Comparison of ENCODE assay signal across 9 cellular contexts in genomic region chr13:47794963-47795362, GRCh38.
DNase-seq lines count a peak whose midpoint lies in the region; ATAC-seq, FAIRE-seq and TF ChIP-seq lines count a peak whose summit lies in the region.
"Had no signal": no experiment of that assay in that cellular context is flagged by ENCODE, and none has a peak within 500 bp of the region (broad histone marks: within the 10 kb centered on the region; RNA-seq: fewer than 3 reads in every experiment).

No MANE protein-coding gene starts in this region.

- FAIRE-seq in K562 (lab: Jason Lieb, UNC), result no peak
- FAIRE-seq: islet of Langerhans had no signal

- no peaks in the 10 kb centered on the region for H3K9me1 ChIP-seq in K562 (ENCODE audit: control insufficient read depth, insufficient read depth, low read length)

- H3K4me1 ChIP-seq in KMS-11 (ENCODE audit: low read depth, poor library complexity, severe bottlenecking), result no peaks in the 10 kb centered on the region
- H3K4me1 ChIP-seq in K562 (replicated peaks in 1 of 2; ENCODE audit: control insufficient read depth in 2 of 2, insufficient read depth in 2 of 2, low read length in 2 of 2), result no peaks in the 10 kb centered on the region
- H3K4me1 ChIP-seq in mesenchymal stem cell (ENCODE audit: control insufficient read depth, insufficient read depth, low read depth, low read length), result no peaks in the 10 kb centered on the region
- H3K4me1 ChIP-seq in adrenal gland (replicated peaks in 1 of 2), result no peaks in the 10 kb centered on the region

- CTCF ChIA-PET in K562 (lab: Yijun Ruan, JAX; ENCODE audit: low intra/inter-chr PET ratio), result no interaction called here

- H2BK12ac ChIP-seq in mesenchymal stem cell (ENCODE audit: low read length in 2 of 2), result no peak overlapping the region

- no peak overlapping the region for H3K14ac ChIP-seq in mesenchymal stem cell (ENCODE audit: low read length in 2 of 2)

- H3K18ac ChIP-seq in mesenchymal stem cell (ENCODE audit: low read depth in 1 of 2, low read length in 2 of 2), result no peak overlapping the region

- no TSS peak for BruUV-seq in K562 (replicated peaks; lab: Mats Ljungman, UMichigan)

- no peak overlapping the region for H2AK5ac ChIP-seq in mesenchymal stem cell (ENCODE audit: low read length, severe bottlenecking)

- TF ChIP-seq CTCF in KMS-11 (conservative IDR thresholded peaks at IDR 0.05; ENCODE audit: low read depth, low read length), result peak; percentile 24; the same call in 1 of the 2 replicates
- peak; percentile 3 to 36 (median 18); a peak in 1 of 6 replicates for TF ChIP-seq CTCF in K562 (IDR thresholded peaks at IDR 0.05 in 2 of 3, conservative IDR thresholded peaks at IDR 0.05 in 1 of 3; ENCODE audit: insufficient read depth in 2 of 3, low read depth in 1 of 3, low read length in 3 of 3)
- TF ChIP-seq CTCF in adrenal gland (IDR thresholded peaks at IDR 0.05), result peak in 3 of 6 experiments; percentile 9 to 32 (median 24)

- no peak overlapping the region for H3K4ac ChIP-seq in mesenchymal stem cell (ENCODE audit: low read depth in 1 of 2, low read length in 2 of 2)

- H3K9me3 ChIP-seq in K562 (replicated peaks; ENCODE audit: control insufficient read depth, insufficient read depth, low read depth, low read length), result no peaks in the 10 kb centered on the region
- H3K9me3 ChIP-seq in mesenchymal stem cell (ENCODE audit: control insufficient read depth, low read length), result no peaks in the 10 kb centered on the region
- H3K9me3 ChIP-seq in adrenal gland (replicated peaks in 1 of 3), result no peaks in the 10 kb centered on the region

- no peaks in the 10 kb centered on the region for H3K79me1 ChIP-seq in mesenchymal stem cell (replicated peaks; ENCODE audit: low read length, poor library complexity, severe bottlenecking)

- H4K8ac ChIP-seq in mesenchymal stem cell (ENCODE audit: low read length), result no peak overlapping the region

- TF ChIP-seq POLR2A in K562 (conservative IDR thresholded peaks at IDR 0.05) (no peak), adrenal gland (IDR thresholded peaks at IDR 0.05) (no peak)

- H3K9ac ChIP-seq in KMS-11 (no peak overlapping the region), K562 (ENCODE audit: insufficient read depth in 1 of 2, low read depth in 2 of 2, low read length in 2 of 2) (no peak overlapping the region), mesenchymal stem cell (ENCODE audit: low read length) (no peak overlapping the region)

- ATAC-seq in K562 (no peak), GM21381 (IDR thresholded peaks at IDR 0.05; ENCODE audit: unreplicated experiment) (no peak)

- no peak overlapping the region for H3K4me3 ChIP-seq in KMS-11 (IDR thresholded peaks at IDR 0.05; ENCODE audit: insufficient read depth, low read depth, low read length)
- no peak overlapping the region for H3K4me3 ChIP-seq in K562
- H3K4me3 ChIP-seq in mesenchymal stem cell (ENCODE audit: insufficient read depth in 1 of 2, low read depth in 1 of 2, low read length in 2 of 2), result no peak overlapping the region
- H3K4me3 ChIP-seq in adrenal gland, result no peak overlapping the region

- H2BK120ac ChIP-seq in mesenchymal stem cell (ENCODE audit: low read depth, low read length), result no peak overlapping the region

- H3K27ac ChIP-seq in KMS-11 (no peak overlapping the region), K562 (ENCODE audit: extremely low read depth, low read depth, low read length) (no peak overlapping the region), mesenchymal stem cell (ENCODE audit: low read length, poor library complexity, severe bottlenecking) (no peak overlapping the region), adrenal gland (no peak overlapping the region)

- H3K27me3 ChIP-seq in KMS-11 (ENCODE audit: insufficient read depth, low read depth) (no peaks in the 10 kb centered on the region), K562 (ENCODE audit: control insufficient read depth in 2 of 2, insufficient read depth in 2 of 2, low read length in 2 of 2) (no peaks in the 10 kb centered on the region), mesenchymal stem cell (ENCODE audit: control insufficient read depth in 1 of 2, insufficient read depth in 1 of 2, low read length in 2 of 2) (no peaks in the 10 kb centered on the region), adrenal gland (no peaks in the 10 kb centered on the region)

- H3K4me2 ChIP-seq in KMS-11 (no peak overlapping the region), K562 (ENCODE audit: insufficient read depth, low read length) (no peak overlapping the region), mesenchymal stem cell (ENCODE audit: low read length, poor library complexity, severe bottlenecking) (no peak overlapping the region)

- intact Hi-C loops in K562 (cut with micrococcal nuclease), result no loop called here
- intact Hi-C loops in adrenal gland (cut with DNase I), result no loop called here

- H4K91ac ChIP-seq in mesenchymal stem cell (ENCODE audit: low read length), result no peak overlapping the region

- H2AFZ ChIP-seq in KMS-11 (ENCODE audit: low read depth) (no peak overlapping the region), K562 (ENCODE audit: low read depth, low read length) (no peak overlapping the region), mesenchymal stem cell (ENCODE audit: low read depth, low read length) (no peak overlapping the region)

- in situ Hi-C loops in K562 (cut with MboI), result no loop called here

- H3K23ac ChIP-seq in mesenchymal stem cell (ENCODE audit: low read length in 2 of 2), result no peak overlapping the region

- POLR2A ChIA-PET in K562 (lab: Yijun Ruan, JAX), result no interaction called here

- DNase-seq in ELR (ENCODE audit: low read depth), result peak; percentile 56
- DNase-seq in K562 (ENCODE audit: extremely low read depth in 1 of 4, low spot score in 3 of 4), result peak in 2 of 4 experiments; percentile 2 to 10
- DNase-seq in mesenchymal stem cell, result peak; percentile 22
- DNase-seq in adrenal gland, result no peak
- no peak for DNase-seq in amygdala (lab: John Stamatoyannopoulos, UW)
- no peak for DNase-seq in NCI-H510A (lab: John Stamatoyannopoulos, UW)

- TF ChIP-seq RAD21 in K562 (CRISPR knock-in tag; conservative IDR thresholded peaks at IDR 0.05 in 1 of 2, IDR thresholded peaks at IDR 0.05 in 1 of 2), result no peak

- H4K20me1 ChIP-seq in KMS-11 (ENCODE audit: insufficient read depth) (no peaks in the 10 kb centered on the region), K562 (replicated peaks; ENCODE audit: control insufficient read depth, insufficient read depth, low read length) (no peaks in the 10 kb centered on the region)

- no peak overlapping the region for H2BK15ac ChIP-seq in mesenchymal stem cell (ENCODE audit: low read depth, poor library complexity, severe bottlenecking)

- no peaks in the 10 kb centered on the region for H3K36me3 ChIP-seq in KMS-11 (ENCODE audit: insufficient read depth)
- no peaks in the 10 kb centered on the region for H3K36me3 ChIP-seq in K562 (ENCODE audit: control insufficient read depth, insufficient read depth, low read length)
- no peaks in the 10 kb centered on the region for H3K36me3 ChIP-seq in mesenchymal stem cell (ENCODE audit: control insufficient read depth in 1 of 2, insufficient read depth in 2 of 2, low read depth in 1 of 2, low read length in 2 of 2)
- no peaks in the 10 kb centered on the region for H3K36me3 ChIP-seq in adrenal gland (replicated peaks in 1 of 2)

- H3K79me2 ChIP-seq in KMS-11 (ENCODE audit: insufficient read depth, low read depth) (no peaks in the 10 kb centered on the region), K562 (ENCODE audit: control insufficient read depth, insufficient read depth, low read length) (no peaks in the 10 kb centered on the region)

- WGBS in K562 (ENCODE audit: insufficient coverage, low coverage, missing lambda C conversion rate), result 0% methylated on average over 2 of the region's 2 CpGs
- WGBS in mesenchymal stem cell, result no CpG with 5 or more reads among the region's 2 CpGs
- WGBS in adrenal gland, 4 donors, result 60 to 70% (median 65%) methylated on average over 2 of the region's 2 CpGs

- TF ChIP-seq EP300 in K562 (IDR thresholded peaks at IDR 0.05; ENCODE audit: low read length), result no peak

- H2BK5ac ChIP-seq in mesenchymal stem cell (ENCODE audit: low read depth, low read length, poor library complexity, severe bottlenecking), result no peak overlapping the region

TF ChIP-seq in K562, 482 proteins besides CTCF, POLR2A, EP300 and RAD21 (continues in another document):
- TF ChIP-seq RFX7 (CRISPR knock-in tag; IDR thresholded peaks at IDR 0.05) (no peak), ARNT (IDR thresholded peaks at IDR 0.05) (no peak), KDM2B (CRISPR knock-in tag; IDR thresholded peaks at IDR 0.05) (no peak), NR2C1 (IDR thresholded peaks at IDR 0.05) (no peak), NR2C1 (tag; IDR thresholded peaks at IDR 0.05) (no peak), ASH1L (IDR thresholded peaks at IDR 0.05; ENCODE audit: borderline replicate concordance, low read depth, partially characterized antibody) (no peak), ZNF79 (CRISPR knock-in tag; IDR thresholded peaks at IDR 0.05; ENCODE audit: low read depth) (no peak), ZNF12 (CRISPR knock-in tag; IDR thresholded peaks at IDR 0.05) (no peak), AFF4 (CRISPR knock-in tag; IDR thresholded peaks at IDR 0.05) (no peak), POLR2H (tag; IDR thresholded peaks at IDR 0.05; ENCODE audit: low read depth) (no peak), ZNF668 (CRISPR knock-in tag; IDR thresholded peaks at IDR 0.05) (no peak)

Comparison
In these comparisons a context has a peak if more than half of its experiments do, and no peak if none do; other contexts are left out.
1. DNase-seq: peak in ELR (single experiment) and mesenchymal stem cell (single experiment); none in adrenal gland (0 of 7), amygdala (0 of 56) and NCI-H510A (single experiment).